8 cellular contexts compared by ENCODE assay signal in genomic region chr14:24443053-24443683, GRCh38. TPM values are rescaled to one million over a fixed set of nuclear protein-coding genes. Genes with fewer than 3 reads are reported as not detected.
DNase-seq lines count a peak whose midpoint lies in the region; ATAC-seq lines count a peak whose summit lies in the region.

No MANE protein-coding gene starts in this region.

- H3K9ac ChIP-seq in adipocyte (ENCODE audit: low read length) = peak overlapping the region; percentile 96

- ATAC-seq in activated CD8-positive, alpha-beta memory T cell treated with anti-CD3 and anti-CD28 coated beads, Interleukin-2, amount 10 ng/mL, durations not matched to agents 7 days and 5 days = no peak
- ATAC-seq in HG03565 (IDR thresholded peaks at IDR 0.05; ENCODE audit: unreplicated experiment) = no peak

- H3K4me1 ChIP-seq in adipocyte (ENCODE audit: control insufficient read depth, insufficient read depth, low read length) = peaks cover 30% of the 10 kb centered on the region
- H3K4me1 ChIP-seq in thymus (ENCODE audit: control insufficient read depth, insufficient read depth, low read length) = peaks cover 9% of the 10 kb centered on the region

- peak overlapping the region; percentile 90 for H3K4me3 Mint-ChIP-seq in activated CD8-positive, alpha-beta memory T cell treated with anti-CD3 and anti-CD28 coated beads, Interleukin-2, amount 10 ng/mL, durations not matched to agents 7 days and 5 days

- H3K27ac Mint-ChIP-seq in activated CD8-positive, alpha-beta memory T cell treated with anti-CD3 and anti-CD28 coated beads, Interleukin-2, amount 10 ng/mL, durations not matched to agents 7 days and 5 days = peak overlapping the region; percentile 98

- CTCF ChIA-PET in activated CD8-positive, alpha-beta memory T cell treated with anti-CD3 and anti-CD28 coated beads, Interleukin-2, amount 10 ng/mL, durations not matched to agents 7 days and 5 days (lab: Charles Lee) = interaction anchor here (0.6 to 6.0 kb wide), 7 partner anchors 12 to 355 kb away, joined by 3 to 70 read pairs (median 3); partner anchors contain the start of genes ADCY4, CBLN3 and KHNYN

- H3K9me3 ChIP-seq in adipocyte (ENCODE audit: control insufficient read depth, low read length) (no peaks in the 10 kb centered on the region), thymus (ENCODE audit: control insufficient read depth) (no peaks in the 10 kb centered on the region)

- peak overlapping the region; percentile 88 for H3K4me3 ChIP-seq in adipocyte (ENCODE audit: low read length)
- peak overlapping the region; percentile 87 for H3K4me3 ChIP-seq in thymus (ENCODE audit: low read length)

- H3K36me3 Mint-ChIP-seq in activated CD8-positive, alpha-beta memory T cell treated with anti-CD3 and anti-CD28 coated beads, Interleukin-2, amount 10 ng/mL, durations not matched to agents 7 days and 5 days = peaks cover 27% of the 10 kb centered on the region

- H3K27me3 ChIP-seq in adipocyte (replicated peaks; ENCODE audit: control insufficient read depth, insufficient read depth, low read length) (no peaks in the 10 kb centered on the region), layer of hippocampus (ENCODE audit: control insufficient read depth, insufficient read depth, low read length) (no peaks in the 10 kb centered on the region), thymus (ENCODE audit: control insufficient read depth, insufficient read depth) (no peaks in the 10 kb centered on the region)

- H3K27ac ChIP-seq in layer of hippocampus (ENCODE audit: low read depth, low read length) (peak overlapping the region; percentile 74), thymus (ENCODE audit: low read depth) (peak overlapping the region; percentile 99)

- H3K9me3 Mint-ChIP-seq in activated CD8-positive, alpha-beta memory T cell treated with anti-CD3 and anti-CD28 coated beads, Interleukin-2, amount 10 ng/mL, durations not matched to agents 7 days and 5 days (ENCODE audit: low read depth) = no peaks in the 10 kb centered on the region

- peaks cover 46% of the 10 kb centered on the region for H3K4me1 Mint-ChIP-seq in activated CD8-positive, alpha-beta memory T cell treated with anti-CD3 and anti-CD28 coated beads, Interleukin-2, amount 10 ng/mL, durations not matched to agents 7 days and 5 days

- DNase-seq in activated CD8-positive, alpha-beta memory T cell treated with anti-CD3 and anti-CD28 coated beads, Interleukin-2, amount 10 ng/mL, durations not matched to agents 7 days and 5 days = no peak
- DNase-seq in activated CD8-positive, alpha-beta memory T cell treated with anti-CD3 and anti-CD28 coated beads for 24 hours = no peak
- peak; percentile 45 for DNase-seq in adipocyte (ENCODE audit: low read depth)
- no peak for DNase-seq in GF-D8 (lab: John Stamatoyannopoulos, UW)
- DNase-seq in head of caudate nucleus = no peak

- peaks cover 2% of the 10 kb centered on the region for H3K27me3 Mint-ChIP-seq in activated CD8-positive, alpha-beta memory T cell treated with anti-CD3 and anti-CD28 coated beads, Interleukin-2, amount 10 ng/mL, durations not matched to agents 7 days and 5 days

- H3K36me3 ChIP-seq in adipocyte (ENCODE audit: control insufficient read depth, insufficient read depth, low read length, severe bottlenecking) = peaks cover 33% of the 10 kb centered on the region
- H3K36me3 ChIP-seq in thymus (ENCODE audit: control insufficient read depth, insufficient read depth) = peaks cover 23% of the 10 kb centered on the region

- intact Hi-C loops in head of caudate nucleus (cut with DNase I) = loop anchor here (5.0 kb wide), 1 partner anchor 201 kb away; the partner anchor contains the start of gene TINF2

- WGBS in thymus = 4% methylated on average over 7 of the region's 7 CpGs

RNA-seq across cellular contexts. Expression of gene SDR39U1, which starts 0.6 kb away (rescaled TPM):
- 10 to 100 TPM; 45.6 to 45.9 TPM for total RNA-seq in activated CD8-positive, alpha-beta memory T cell treated with anti-CD3 and anti-CD28 coated beads, Interleukin-2, amount 10 ng/mL, durations not matched to agents 7 days and 5 days
- polyA plus RNA-seq in thymus = 148 TPM

RNA-seq across cellular contexts. Expression of gene KHNYN, which starts 13.4 kb away (rescaled TPM):
- total RNA-seq in activated CD8-positive, alpha-beta memory T cell treated with anti-CD3 and anti-CD28 coated beads, Interleukin-2, amount 10 ng/mL, durations not matched to agents 7 days and 5 days = 10 to 100 TPM; 73.3 to 81.2 TPM
- polyA plus RNA-seq in thymus = 28.9 TPM

RNA-seq across cellular contexts. Expression of gene CBLN3, which starts 13.7 kb away (rescaled TPM):
- total RNA-seq in activated CD8-positive, alpha-beta memory T cell treated with anti-CD3 and anti-CD28 coated beads, Interleukin-2, amount 10 ng/mL, durations not matched to agents 7 days and 5 days = 1 to 10 TPM; 5.0 to 7.1 TPM
- polyA plus RNA-seq in thymus = 9.5 TPM

RNA-seq across cellular contexts. Expression of gene NYNRIN, which starts 44.4 kb away (rescaled TPM):
- total RNA-seq in activated CD8-positive, alpha-beta memory T cell treated with anti-CD3 and anti-CD28 coated beads, Interleukin-2, amount 10 ng/mL, durations not matched to agents 7 days and 5 days = under 1 TPM; 0.05 to 0.50 TPM
- polyA plus RNA-seq in thymus = 4.3 TPM
